ENCODE assay signal across 9 cellular contexts in the genomic region with DNA sequence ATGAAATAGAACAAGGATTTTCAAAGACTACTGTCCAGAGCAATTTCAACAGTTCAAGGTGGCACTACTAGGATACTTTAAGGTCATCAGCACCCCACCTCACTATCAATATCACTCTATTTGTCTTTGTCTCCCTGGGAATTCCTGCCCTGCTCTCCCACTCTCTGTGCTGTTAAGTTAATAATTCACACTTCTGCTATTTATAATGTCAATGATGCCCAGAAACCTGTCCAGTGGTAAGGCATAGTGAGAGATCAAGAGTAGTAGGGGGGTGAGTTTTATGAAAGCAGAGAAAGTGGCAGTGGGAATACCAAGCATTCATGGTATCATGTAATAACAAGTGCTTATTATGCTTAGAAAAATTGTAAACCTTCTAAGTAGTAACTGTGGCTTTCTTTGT. TPM values are rescaled to one million over a fixed set of nuclear protein-coding genes. Genes with fewer than 3 reads are reported as not detected.
"Had no signal": no experiment of that assay in that cellular context is flagged by ENCODE, and none has a peak within 500 bp of the region (broad histone marks: within the 10 kb centered on the region; RNA-seq: fewer than 3 reads in every experiment).

No MANE protein-coding gene starts in this region.

- ATAC-seq: GM23338, HepG2 had no signal

- H3K4me3 Mint-ChIP-seq: GM23338, H9, IgD-negative memory B cell had no signal

- DNase-seq: H9, HCEC 1CT, KBM-7 had no signal

- H3K36me3 Mint-ChIP-seq: IgD-negative memory B cell had no signal

- H3K4me2 ChIP-seq: GM23338 had no signal

- H3K27ac ChIP-seq: HL-60 had no signal

- H3K9me3 Mint-ChIP-seq: GM23338 had no signal

- H3K4me3 ChIP-seq: GM23338 had no signal

- H3K4me1 Mint-ChIP-seq: H9, IgD-negative memory B cell had no signal

- H3K27ac Mint-ChIP-seq: GM23338, H9 had no signal

- H2AFZ ChIP-seq: GM23338 had no signal

RNA-seq across cellular contexts. Expression of gene TMCO5A, which starts 7.3 kb away (rescaled TPM):
- total RNA-seq: GM23338, H1, H9, HepG2, HT1080 had no signal
- polyA plus RNA-seq: GM23338, H1, HepG2, IgD-negative memory B cell had no signal
